In the genomic region with DNA sequence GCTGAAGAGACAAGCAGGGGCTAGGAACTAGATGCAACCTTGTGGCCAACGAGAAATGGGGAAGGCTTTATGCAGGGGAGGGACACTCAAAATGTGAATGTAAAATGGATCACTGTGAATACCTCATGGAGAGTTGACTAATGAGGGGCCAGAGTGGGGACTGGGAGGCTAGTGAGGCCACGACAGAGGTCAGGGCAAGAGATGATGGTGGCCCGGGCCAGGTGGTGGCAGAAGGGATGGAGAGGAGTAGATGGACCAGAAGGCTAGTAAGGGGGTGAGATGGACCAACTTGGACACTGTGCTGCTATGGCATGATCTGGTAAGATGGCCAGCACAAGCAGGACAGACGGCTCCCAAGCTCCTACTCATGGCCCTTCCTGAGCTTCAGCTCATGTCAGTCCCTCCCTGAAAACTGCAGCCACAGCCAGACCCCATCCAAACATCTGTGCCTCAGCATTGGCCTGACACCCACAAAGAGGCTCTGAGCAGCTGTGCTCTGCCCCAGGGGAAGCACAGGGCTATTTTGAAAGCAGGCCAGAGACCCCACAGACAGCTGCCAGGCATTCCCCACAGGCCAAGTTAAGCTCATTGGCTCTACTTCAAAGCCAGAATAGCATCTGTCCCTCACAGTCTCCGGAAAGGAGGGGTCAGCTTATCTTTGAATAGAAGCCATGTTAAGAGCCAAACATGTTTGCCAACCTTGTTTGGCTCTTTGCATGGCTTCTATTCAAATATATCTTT, we compare ENCODE assay signal across 12 cellular contexts. TPM values are rescaled to one million over a fixed set of nuclear protein-coding genes. Genes with fewer than 3 reads are reported as not detected.
DNase-seq lines count a peak whose midpoint lies in the region; ATAC-seq and TF ChIP-seq lines count a peak whose summit lies in the region.
"Had no signal": no experiment of that assay in that cellular context is flagged by ENCODE, and none has a peak within 500 bp of the region (broad histone marks: within the 10 kb centered on the region; RNA-seq: fewer than 3 reads in every experiment).

No MANE protein-coding gene starts in this region.

- H3K36me3 Mint-ChIP-seq in natural killer cell treated with Interleukin-12 subunit alpha and Interleukin-12 subunit beta and Interleukin-15 and Interleukin-18, amount 100 ng/mL, for 72 hours: no peaks in the 10 kb centered on the region
- no peaks in the 10 kb centered on the region for H3K36me3 Mint-ChIP-seq in natural killer cell

- TF ChIP-seq POLR2A in vagina (IDR thresholded peaks at IDR 0.05): no peak

- ATAC-seq in natural killer cell treated with Interleukin-12 subunit alpha and Interleukin-12 subunit beta and Interleukin-15 and Interleukin-18, amount 100 ng/mL, for 72 hours: no peak
- ATAC-seq in natural killer cell (no peak), Right ventricle myocardium inferior (peak; percentile 82), SK-N-SH treated with all-trans-retinoic acid at 6 μM for 48 hours (no peak)
- ATAC-seq: activated CD8-positive, alpha-beta T cell treated with anti-CD3 and anti-CD28 coated beads, Interleukin-2, amount 10 ng/mL, durations not matched to agents 7 days and 5 days had no signal

- H4K91ac ChIP-seq in mesenchymal stem cell (ENCODE audit: low read length): no peak overlapping the region

- peak; percentile 61 for DNase-seq in natural killer cell treated with Interleukin-12 subunit alpha and Interleukin-12 subunit beta and Interleukin-15 and Interleukin-18, amount 100 ng/mL, for 72 hours (ENCODE audit: low spot score)
- DNase-seq in natural killer cell (no peak), NCI-H82 (lab: John Stamatoyannopoulos, UW) (peak; percentile 95), Right ventricle myocardium inferior (ENCODE audit: missing footprints) (no peak), vagina (ENCODE audit: extremely low spot score in 2 of 2) (peak; percentile 56 to 61), mesenchymal stem cell (no peak)
- no peak for DNase-seq in activated CD4-positive, CD25-positive, alpha-beta regulatory T cell (lab: John Stamatoyannopoulos, UW)
- DNase-seq: activated CD8-positive, alpha-beta T cell treated with anti-CD3 and anti-CD28 coated beads, Interleukin-2, amount 10 ng/mL, durations not matched to agents 7 days and 5 days; occipital lobe; stimulated activated CD4-positive, alpha-beta T cell treated with anti-CD3 and anti-CD28 coated beads, Interleukin-4, amount 100 ng/mL, for 1 hour; testis had no signal

- H3K18ac ChIP-seq in mesenchymal stem cell (ENCODE audit: low read depth in 1 of 2, low read length in 2 of 2): no peak overlapping the region

- H3K4me3 ChIP-seq in vagina: no peak overlapping the region
- H3K4me3 ChIP-seq in mesenchymal stem cell (ENCODE audit: insufficient read depth in 1 of 2, low read depth in 1 of 2, low read length in 2 of 2): no peak overlapping the region
- H3K4me3 ChIP-seq: testis had no signal

- TF ChIP-seq CTCF in natural killer cell (IDR thresholded peaks at IDR 0.05) (no peak), vagina (IDR thresholded peaks at IDR 0.05) (no peak)

- H3K9me3 ChIP-seq in vagina (no peaks in the 10 kb centered on the region), mesenchymal stem cell (ENCODE audit: control insufficient read depth, low read length) (no peaks in the 10 kb centered on the region)
- H3K9me3 ChIP-seq: testis had no signal

- peaks cover 13% of the 10 kb centered on the region for H3K4me1 ChIP-seq in vagina
- H3K4me1 ChIP-seq in mesenchymal stem cell (ENCODE audit: control insufficient read depth, insufficient read depth, low read depth, low read length): peaks cover 27% of the 10 kb centered on the region
- H3K4me1 ChIP-seq: testis had no signal

- H2BK15ac ChIP-seq in mesenchymal stem cell (ENCODE audit: low read depth, poor library complexity, severe bottlenecking): no peak overlapping the region

- H2AK5ac ChIP-seq in mesenchymal stem cell (ENCODE audit: low read length, severe bottlenecking): no peak overlapping the region

- no peak overlapping the region for H2AFZ ChIP-seq in mesenchymal stem cell (ENCODE audit: low read depth, low read length)

- peaks cover 0 to 2% of the 10 kb centered on the region in 2 donors for H3K4me1 Mint-ChIP-seq in natural killer cell treated with Interleukin-12 subunit alpha and Interleukin-12 subunit beta and Interleukin-15 and Interleukin-18, amount 100 ng/mL, for 72 hours (ENCODE audit: low read depth in 2 of 2)
- peaks cover 0 to 4% of the 10 kb centered on the region in 2 donors for H3K4me1 Mint-ChIP-seq in natural killer cell

- no peak overlapping the region for H2BK12ac ChIP-seq in mesenchymal stem cell (ENCODE audit: low read length in 2 of 2)

- H3K36me3 ChIP-seq in vagina (peaks cover 0 to 43% of the 10 kb centered on the region in 2 donors), mesenchymal stem cell (ENCODE audit: control insufficient read depth in 1 of 2, insufficient read depth in 2 of 2, low read depth in 1 of 2, low read length in 2 of 2) (peaks cover 41 to 69% of the 10 kb centered on the region in 2 experiments)

- H3K27me3 ChIP-seq in vagina (no peaks in the 10 kb centered on the region), mesenchymal stem cell (ENCODE audit: control insufficient read depth in 1 of 2, insufficient read depth in 1 of 2, low read length in 2 of 2) (no peaks in the 10 kb centered on the region)
- H3K27me3 ChIP-seq: testis had no signal

- WGBS in mesenchymal stem cell: 98% methylated on average over 5 of the region's 5 CpGs

- intact Hi-C loops in natural killer cell (cut with micrococcal nuclease) (no loop called here), Right ventricle myocardium inferior (cut with DNase I) (no loop called here), vagina (cut with DNase I) (no loop called here)

- H3K4me3 Mint-ChIP-seq in natural killer cell treated with Interleukin-12 subunit alpha and Interleukin-12 subunit beta and Interleukin-15 and Interleukin-18, amount 100 ng/mL, for 72 hours: no peak overlapping the region
- H3K4me3 Mint-ChIP-seq in natural killer cell: no peak overlapping the region
- H3K4me3 Mint-ChIP-seq: activated CD8-positive, alpha-beta T cell treated with anti-CD3 and anti-CD28 coated beads, Interleukin-2, amount 10 ng/mL, durations not matched to agents 7 days and 5 days had no signal

- H3K14ac ChIP-seq in mesenchymal stem cell (ENCODE audit: low read length in 2 of 2): no peak overlapping the region

- H3K27ac Mint-ChIP-seq in natural killer cell treated with Interleukin-12 subunit alpha and Interleukin-12 subunit beta and Interleukin-15 and Interleukin-18, amount 100 ng/mL, for 72 hours: no peak overlapping the region
- H3K27ac Mint-ChIP-seq in natural killer cell: no peak overlapping the region
- H3K27ac Mint-ChIP-seq: activated CD8-positive, alpha-beta T cell treated with anti-CD3 and anti-CD28 coated beads, Interleukin-2, amount 10 ng/mL, durations not matched to agents 7 days and 5 days had no signal

- no peak overlapping the region for H4K8ac ChIP-seq in mesenchymal stem cell (ENCODE audit: low read length)

- no peaks in the 10 kb centered on the region for H3K9me3 Mint-ChIP-seq in natural killer cell treated with Interleukin-12 subunit alpha and Interleukin-12 subunit beta and Interleukin-15 and Interleukin-18, amount 100 ng/mL, for 72 hours
- H3K9me3 Mint-ChIP-seq in natural killer cell: no peaks in the 10 kb centered on the region

- no peak overlapping the region for H3K4me2 ChIP-seq in mesenchymal stem cell (ENCODE audit: low read length, poor library complexity, severe bottlenecking)

- H2BK5ac ChIP-seq in mesenchymal stem cell (ENCODE audit: low read depth, low read length, poor library complexity, severe bottlenecking): no peak overlapping the region

- H2BK120ac ChIP-seq in mesenchymal stem cell (ENCODE audit: low read depth, low read length): no peak overlapping the region

- no peak overlapping the region for H3K9ac ChIP-seq in mesenchymal stem cell (ENCODE audit: low read length)

- H3K27me3 Mint-ChIP-seq in natural killer cell treated with Interleukin-12 subunit alpha and Interleukin-12 subunit beta and Interleukin-15 and Interleukin-18, amount 100 ng/mL, for 72 hours: no peaks in the 10 kb centered on the region
- H3K27me3 Mint-ChIP-seq in natural killer cell (ENCODE audit: low read depth in 2 of 2): peaks cover 7 to 8% of the 10 kb centered on the region in 2 donors

- H3K27ac ChIP-seq in vagina: peak overlapping the region; percentile 8
- H3K27ac ChIP-seq in mesenchymal stem cell (ENCODE audit: low read length, poor library complexity, severe bottlenecking): no peak overlapping the region
- H3K27ac ChIP-seq: testis had no signal

- H3K79me1 ChIP-seq in mesenchymal stem cell (replicated peaks; ENCODE audit: low read length, poor library complexity, severe bottlenecking): peaks cover 6% of the 10 kb centered on the region

- no peak overlapping the region for H3K4ac ChIP-seq in mesenchymal stem cell (ENCODE audit: low read depth in 1 of 2, low read length in 2 of 2)

- no peak overlapping the region for H3K23ac ChIP-seq in mesenchymal stem cell (ENCODE audit: low read length in 2 of 2)

RNA-seq across cellular contexts. Expression of gene P4HA2, which starts 22.1 kb away (rescaled TPM):
- 10 to 100 TPM in 1 of 2 donors, 1 to 10 TPM in 1; 5.5 to 20.1 TPM for total RNA-seq in natural killer cell treated with Interleukin-12 subunit alpha and Interleukin-12 subunit beta and Interleukin-15 and Interleukin-18, amount 100 ng/mL, for 72 hours
- total RNA-seq in natural killer cell: under 1 TPM in 1 of 3 donors, not detected in 2; 0.20 TPM
- total RNA-seq in Right ventricle myocardium inferior: 88.7 TPM
- 42.0 TPM for total RNA-seq in vagina
- polyA plus RNA-seq in mesenchymal stem cell (2013, experiment 1 of 2): 110 TPM
- 108 TPM for polyA plus RNA-seq in mesenchymal stem cell (2013, experiment 2 of 2)

RNA-seq across cellular contexts. Expression of gene PDLIM4, which starts 51.9 kb away (rescaled TPM):
- not detected for total RNA-seq in natural killer cell treated with Interleukin-12 subunit alpha and Interleukin-12 subunit beta and Interleukin-15 and Interleukin-18, amount 100 ng/mL, for 72 hours
- total RNA-seq in natural killer cell: not detected
- 5.4 TPM for total RNA-seq in Right ventricle myocardium inferior
- total RNA-seq in vagina: 76.4 TPM
- polyA plus RNA-seq in mesenchymal stem cell (2013, experiment 1 of 2): 33.9 TPM
- polyA plus RNA-seq in mesenchymal stem cell (2013, experiment 2 of 2): 34.0 TPM
- total RNA-seq: activated CD8-positive, alpha-beta T cell treated with anti-CD3 and anti-CD28 coated beads, Interleukin-2, amount 10 ng/mL, durations not matched to agents 7 days and 5 days had no signal

Comparison
In these comparisons a context has a peak if more than half of its experiments do, and no peak if none do; other contexts are left out.
1. DNase-seq: peak in natural killer cell treated with Interleukin-12 subunit alpha and Interleukin-12 subunit beta and Interleukin-15 and Interleukin-18, amount 100 ng/mL, for 72 hours (single experiment), NCI-H82 (single experiment) and vagina (2 of 2); none in natural killer cell (single experiment), Right ventricle myocardium inferior (single experiment), activated CD4-positive, CD25-positive, alpha-beta regulatory T cell (0 of 4) and mesenchymal stem cell (single experiment).
2. RNA of gene P4HA2, which starts 22.1 kb away (total RNA-seq): 88.7 TPM in Right ventricle myocardium inferior (single experiment), 42.0 TPM in vagina (single experiment) and 5.5 to 20.1 TPM in natural killer cell treated with Interleukin-12 subunit alpha and Interleukin-12 subunit beta and Interleukin-15 and Interleukin-18, amount 100 ng/mL, for 72 hours; 0.20 TPM in natural killer cell; every median in the first group is over 4 times any median in the second.
3. RNA of gene PDLIM4, which starts 51.9 kb away (total RNA-seq): 76.4 TPM in vagina (single experiment); 5.4 TPM in Right ventricle myocardium inferior (single experiment), not detected in natural killer cell treated with Interleukin-12 subunit alpha and Interleukin-12 subunit beta and Interleukin-15 and Interleukin-18, amount 100 ng/mL, for 72 hours and not detected in natural killer cell; every median in the first group is over 10 times any median in the second.